ENCODE assay signal across 1 cellular context in the genomic region with DNA sequence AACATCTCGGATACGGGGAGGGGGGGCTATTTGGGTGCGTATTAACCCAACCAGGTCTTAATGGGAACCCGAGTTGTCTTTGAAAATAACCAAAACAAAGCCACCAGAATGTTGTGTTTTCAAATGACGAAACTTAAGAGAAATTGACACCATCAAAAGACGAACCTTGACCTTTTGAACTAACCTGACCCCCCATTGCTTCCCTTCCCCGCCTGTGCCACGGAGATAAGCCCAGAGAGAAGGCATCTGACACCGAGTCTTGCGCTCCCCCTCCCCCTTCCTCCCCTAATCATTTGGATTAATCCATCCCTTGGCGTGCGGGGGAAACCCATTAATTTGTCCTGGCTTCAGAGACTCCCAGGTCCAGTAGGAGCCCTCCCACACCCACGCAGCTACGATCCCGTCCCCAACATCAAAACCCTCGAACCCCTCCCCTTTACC.
TF ChIP-seq lines count a peak whose summit lies in the region.

No MANE protein-coding gene starts in this region.

TF ChIP-seq in HCT116, 20 proteins besides CTCF, POLR2A, EP300 and RAD21 (continued from another document):
- TF ChIP-seq ELF1 (IDR thresholded peaks at IDR 0.05; ENCODE audit: borderline replicate concordance, low read depth) (no peak), CBX3 (IDR thresholded peaks at IDR 0.05; ENCODE audit: low read depth) (no peak), SIN3A (IDR thresholded peaks at IDR 0.05; ENCODE audit: low read depth) (no peak), SP1 (IDR thresholded peaks at IDR 0.05; ENCODE audit: low read depth) (no peak), CEBPB (IDR thresholded peaks at IDR 0.05; ENCODE audit: low read depth) (no peak), EZH2phosphoT487 (IDR thresholded peaks at IDR 0.05; ENCODE audit: borderline replicate concordance) (no peak), POLR2AphosphoS5 (IDR thresholded peaks at IDR 0.05; ENCODE audit: low read depth, low read length) (no peak)
